In the genomic region with DNA sequence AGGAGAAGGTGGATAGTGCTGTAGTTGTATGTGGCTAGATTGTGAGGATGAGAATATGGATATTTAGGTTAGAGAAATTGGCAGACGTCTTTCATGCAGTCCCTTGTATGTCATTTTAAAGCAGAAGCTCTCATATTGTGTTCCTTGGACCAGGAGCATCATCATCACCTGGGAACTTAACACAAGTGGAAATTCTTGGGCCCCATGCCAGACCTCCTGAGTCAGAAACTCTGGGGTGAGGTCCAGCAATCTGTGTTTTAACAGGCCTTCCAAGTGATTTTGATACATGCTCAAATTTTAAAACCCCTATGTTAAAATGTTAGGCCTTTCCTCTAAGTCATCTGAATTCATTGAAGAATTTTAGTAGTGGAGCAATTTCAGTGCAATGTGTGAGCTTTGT, we compare ENCODE assay signal across 20 cellular contexts. TPM values are rescaled to one million over a fixed set of nuclear protein-coding genes. Genes with fewer than 3 reads are reported as not detected.
DNase-seq lines count a peak whose midpoint lies in the region; ATAC-seq and TF ChIP-seq lines count a peak whose summit lies in the region.
"Had no signal": no experiment of that assay in that cellular context is flagged by ENCODE, and none has a peak within 500 bp of the region (broad histone marks: within the 10 kb centered on the region; RNA-seq: fewer than 3 reads in every experiment).

No MANE protein-coding gene starts in this region.

- no peak overlapping the region for H3K27ac ChIP-seq in gastroesophageal sphincter
- H3K27ac ChIP-seq: pancreas, skin epidermis, thoracic aorta had no signal

- no peaks in the 10 kb centered on the region for H3K36me3 ChIP-seq in MG63
- H3K36me3 ChIP-seq in gastroesophageal sphincter, result no peaks in the 10 kb centered on the region
- H3K36me3 ChIP-seq: pancreas, thoracic aorta had no signal

- ATAC-seq in GM18867 (IDR thresholded peaks at IDR 0.05; ENCODE audit: unreplicated experiment) (no peak), gastroesophageal sphincter (no peak), GM19351 (IDR thresholded peaks at IDR 0.05; ENCODE audit: unreplicated experiment) (no peak)
- ATAC-seq: activated naive CD4-positive, alpha-beta T cell treated with anti-CD3 and anti-CD28 coated beads, Interleukin-2, amount 50 U/mL, for 72 hours; effector memory CD8-positive, alpha-beta T cell; pancreas had no signal

- TF ChIP-seq EP300 in gastroesophageal sphincter (IDR thresholded peaks at IDR 0.05), result no peak

- TF ChIP-seq POLR2A in gastroesophageal sphincter (IDR thresholded peaks at IDR 0.05), result no peak

- TF ChIP-seq CTCF in gastroesophageal sphincter (IDR thresholded peaks at IDR 0.05), result no peak

- H3K4me1 ChIP-seq in gastroesophageal sphincter, result no peaks in the 10 kb centered on the region
- H3K4me1 ChIP-seq: pancreas had no signal

- H3K9me3 ChIP-seq in MG63, result no peaks in the 10 kb centered on the region
- no peaks in the 10 kb centered on the region for H3K9me3 ChIP-seq in gastroesophageal sphincter
- H3K9me3 ChIP-seq: pancreas, thoracic aorta had no signal

- H3K27me3 ChIP-seq in MG63 (no peaks in the 10 kb centered on the region), gastroesophageal sphincter (no peaks in the 10 kb centered on the region)
- H3K27me3 ChIP-seq: pancreas had no signal

- 71 to 89% methylated on average over 1 of the region's 1 CpG for WGBS in gastroesophageal sphincter (ENCODE audit: low coverage in 1 of 2), 2 donors

- no peak overlapping the region for H3K4me3 ChIP-seq in MG63
- no peak overlapping the region for H3K4me3 ChIP-seq in gastroesophageal sphincter
- H3K4me3 ChIP-seq: pancreas, skin epidermis, thoracic aorta had no signal

- peak; percentile 34 for DNase-seq in EL
- DNase-seq in MG63, result peak; percentile 50
- peak; percentile 17 for DNase-seq in cerebellum (ENCODE audit: low spot score)
- DNase-seq in myocyte (ENCODE audit: low read depth), result peak; percentile 5
- DNase-seq in iPS-NIHi11 (ENCODE audit: low spot score), result no peak
- DNase-seq: activated CD4-positive, alpha-beta T cell treated with anti-CD3 and anti-CD28 coated beads, Interleukin-2, amount 50 U/mL, for 48 hours; activated T-cell treated with anti-CD3 and anti-CD28 coated beads, Interleukin-2, amount 50 U/mL, for 1 hour; AML-193; effector memory CD8-positive, alpha-beta T cell; KBM-7; NCI-H1105 treated with DMSO at 0.1 percent for 48 hours; RPMI8226; stimulated activated CD4-positive, alpha-beta T cell treated with anti-CD3 and anti-CD28 coated beads, Interleukin-4, amount 100 ng/mL, for 1 hour had no signal

RNA-seq across cellular contexts. Expression of gene JHY, which starts 34.8 kb away (rescaled TPM):
- total RNA-seq in MG63 (2014; rRNA removed; shearing (Covaris generic); ENCODE audit: low replicate concordance), result 0.53 and 1.6 TPM in 2 replicates
- total RNA-seq in cerebellum (9.4 TPM), myocyte (0.32 and 0.68 TPM in 2 replicates), gastroesophageal sphincter (10 to 100 TPM in 2 of 4 donors, 1 to 10 TPM in 2; 6.9 to 15.6 (median 10.2) TPM)
- polyA plus RNA-seq in myocyte (2012), result 1.5 TPM
